Comparison of ENCODE assay signal across 29 cellular contexts in genomic region chr1:89130716-89131115, GRCh38. TPM values are rescaled to one million over a fixed set of nuclear protein-coding genes. Genes with fewer than 3 reads are reported as not detected.
DNase-seq lines count a peak whose midpoint lies in the region; ATAC-seq, FAIRE-seq and TF ChIP-seq lines count a peak whose summit lies in the region.
"Had no signal": no experiment of that assay in that cellular context is flagged by ENCODE, and none has a peak within 500 bp of the region (broad histone marks: within the 10 kb centered on the region; RNA-seq: fewer than 3 reads in every experiment).

No MANE protein-coding gene starts in this region.

- H3K4me1 Mint-ChIP-seq in CD4-positive, alpha-beta T cell (ENCODE audit: low read depth), result peaks cover 36% of the 10 kb centered on the region
- H3K4me1 Mint-ChIP-seq in astrocyte (ENCODE audit: low read depth, unreplicated experiment), result peaks cover 17% of the 10 kb centered on the region

- CTCF ChIA-PET in CD4-positive, alpha-beta T cell (lab: Charles Lee), result interaction anchor here (1.0 kb wide), 1 partner anchor 13 kb away, joined by 3 read pairs; no protein-coding TSS in a partner anchor

- no peak overlapping the region for H3K9ac ChIP-seq in astrocyte (ENCODE audit: low read length)
- H3K9ac ChIP-seq: GM23248 had no signal

- H3K79me2 ChIP-seq in astrocyte (ENCODE audit: insufficient read depth, low read length) (no peaks in the 10 kb centered on the region), osteoblast (ENCODE audit: insufficient read depth, low read length) (no peaks in the 10 kb centered on the region)

- H3K36me3 Mint-ChIP-seq in CD4-positive, alpha-beta T cell (ENCODE audit: low read depth), result peaks cover 19% of the 10 kb centered on the region
- H3K36me3 Mint-ChIP-seq in astrocyte (ENCODE audit: low read depth, unreplicated experiment), result no peaks in the 10 kb centered on the region

- H4K20me1 ChIP-seq in astrocyte (ENCODE audit: insufficient read depth, low read length) (no peaks in the 10 kb centered on the region), osteoblast (ENCODE audit: insufficient read depth, low read length) (no peaks in the 10 kb centered on the region)

- H3K9me3 Mint-ChIP-seq in CD4-positive, alpha-beta T cell, result peaks cover 3% of the 10 kb centered on the region
- H3K9me3 Mint-ChIP-seq in astrocyte (ENCODE audit: unreplicated experiment), result no peaks in the 10 kb centered on the region
- H3K9me3 Mint-ChIP-seq: HFFc6 had no signal

- intact Hi-C loops in CD4-positive, alpha-beta T cell (cut with DNase I, micrococcal nuclease), result loop anchor here in 1 of 2 experiments (5.0 kb wide), 1 partner anchor 152 kb away; no protein-coding TSS in a partner anchor

- H3K36me3 ChIP-seq in astrocyte (ENCODE audit: insufficient read depth, low read length), result no peaks in the 10 kb centered on the region
- no peaks in the 10 kb centered on the region for H3K36me3 ChIP-seq in osteoblast (ENCODE audit: insufficient read depth, low read length)
- no peaks in the 10 kb centered on the region for H3K36me3 ChIP-seq in effector memory CD4-positive, alpha-beta T cell (ENCODE audit: control insufficient read depth, insufficient read depth, low read length)
- H3K36me3 ChIP-seq: HAP-1, MG63 had no signal

- no peaks in the 10 kb centered on the region for H3K27me3 Mint-ChIP-seq in CD4-positive, alpha-beta T cell
- no peaks in the 10 kb centered on the region for H3K27me3 Mint-ChIP-seq in astrocyte (ENCODE audit: low read depth, unreplicated experiment)

- no peak for TF ChIP-seq CTCF in CD4-positive, alpha-beta T cell (IDR thresholded peaks at IDR 0.05)
- no peak for TF ChIP-seq CTCF in astrocyte (IDR thresholded peaks at IDR 0.05; ENCODE audit: insufficient read depth, low read depth, low read length)
- no peak for TF ChIP-seq CTCF in osteoblast (IDR thresholded peaks at IDR 0.05; ENCODE audit: extremely low read depth, low read depth, low read length)

- no peak overlapping the region for H3K4me3 Mint-ChIP-seq in CD4-positive, alpha-beta T cell
- no peak overlapping the region for H3K4me3 Mint-ChIP-seq in astrocyte (ENCODE audit: unreplicated experiment)
- H3K4me3 Mint-ChIP-seq: HFFc6 had no signal

- POLR2A ChIA-PET in CD4-positive, alpha-beta T cell (lab: Charles Lee), result no interaction called here

- no peak overlapping the region for H3K4me3 ChIP-seq in astrocyte (ENCODE audit: insufficient read depth, low read depth, low read length)
- no peak overlapping the region for H3K4me3 ChIP-seq in osteoblast (ENCODE audit: insufficient read depth, low read length)
- H3K4me3 ChIP-seq in effector memory CD4-positive, alpha-beta T cell (ENCODE audit: insufficient read depth, low read depth, low read length, poor library complexity, severe bottlenecking), result no peak overlapping the region
- H3K4me3 ChIP-seq: GM23248, HAP-1, MG63 had no signal

- no peaks in the 10 kb centered on the region for H3K9me3 ChIP-seq in CD4-positive, alpha-beta T cell (ENCODE audit: control insufficient read depth, low read length)
- no peaks in the 10 kb centered on the region for H3K9me3 ChIP-seq in astrocyte (ENCODE audit: insufficient read depth, low read depth, low read length)
- H3K9me3 ChIP-seq in osteoblast (ENCODE audit: low read depth, low read length), result no peaks in the 10 kb centered on the region
- H3K9me3 ChIP-seq in effector memory CD4-positive, alpha-beta T cell (ENCODE audit: control insufficient read depth, low read length), result no peaks in the 10 kb centered on the region
- H3K9me3 ChIP-seq: HAP-1, MG63 had no signal

- H3K27ac ChIP-seq in CD4-positive, alpha-beta T cell (ENCODE audit: low read depth, low read length), result no peak overlapping the region
- no peak overlapping the region for H3K27ac ChIP-seq in astrocyte (ENCODE audit: low read depth, low read length)
- no peak overlapping the region for H3K27ac ChIP-seq in osteoblast (ENCODE audit: low read depth, low read length)
- no peak overlapping the region for H3K27ac ChIP-seq in effector memory CD4-positive, alpha-beta T cell (ENCODE audit: insufficient read depth, low read length, poor library complexity, severe bottlenecking)
- H3K27ac ChIP-seq: C4-2B, GM23248, RWPE1 had no signal

- H3K4me2 ChIP-seq in astrocyte (ENCODE audit: low read length), result no peak overlapping the region
- no peak overlapping the region for H3K4me2 ChIP-seq in osteoblast (ENCODE audit: insufficient read depth, low read length)

- H3K27me3 ChIP-seq in CD4-positive, alpha-beta T cell (ENCODE audit: control insufficient read depth, insufficient read depth, low read length), result no peaks in the 10 kb centered on the region
- no peaks in the 10 kb centered on the region for H3K27me3 ChIP-seq in astrocyte (ENCODE audit: insufficient read depth, low read length)
- no peaks in the 10 kb centered on the region for H3K27me3 ChIP-seq in osteoblast (ENCODE audit: insufficient read depth, low read length)
- no peaks in the 10 kb centered on the region for H3K27me3 ChIP-seq in effector memory CD4-positive, alpha-beta T cell (replicated peaks; ENCODE audit: control insufficient read depth, insufficient read depth, low read length, poor library complexity, severe bottlenecking)
- H3K27me3 ChIP-seq: MG63 had no signal

- no peak for FAIRE-seq in astrocyte (lab: Jason Lieb, UNC)
- FAIRE-seq: GM12892, GM19239, HTR-8/SVneo had no signal

- H2AFZ ChIP-seq in astrocyte (ENCODE audit: low read depth, low read length) (no peak overlapping the region), osteoblast (ENCODE audit: low read length) (no peak overlapping the region)
- H2AFZ ChIP-seq: GM23248 had no signal

- peak overlapping the region; percentile 46 for H3K27ac Mint-ChIP-seq in CD4-positive, alpha-beta T cell
- H3K27ac Mint-ChIP-seq in astrocyte (ENCODE audit: unreplicated experiment), result no peak overlapping the region
- H3K27ac Mint-ChIP-seq: HFFc6 had no signal

- DNase-seq in CD4-positive, alpha-beta T cell, result no peak
- DNase-seq in OCI-M1 (lab: John Stamatoyannopoulos, UW), result peak; percentile 25
- DNase-seq in astrocyte (ENCODE audit: low read depth), result peak; percentile 16
- peak; percentile 23 for DNase-seq in osteoblast (ENCODE audit: insufficient read length, low spot score, missing footprints)
- DNase-seq in DMS153 (lab: John Stamatoyannopoulos, UW), result no peak
- no peak for DNase-seq in effector memory CD4-positive, alpha-beta T cell
- DNase-seq: Calu3; CD8-positive, alpha-beta memory T cell; DND-41; GM23248; HFFc6; KBM-7; MG63; NCI-H2029; NCI-H69; SHP77 had no signal

- no peaks in the 10 kb centered on the region for H3K4me1 ChIP-seq in astrocyte (ENCODE audit: insufficient read depth, low read length)
- peaks cover 12% of the 10 kb centered on the region for H3K4me1 ChIP-seq in osteoblast (ENCODE audit: insufficient read depth, low read length)
- no peaks in the 10 kb centered on the region for H3K4me1 ChIP-seq in effector memory CD4-positive, alpha-beta T cell (ENCODE audit: control insufficient read depth, insufficient read depth, low read length, poor library complexity, severe bottlenecking)
- H3K4me1 ChIP-seq: HAP-1 had no signal

- ATAC-seq in CD4-positive, alpha-beta T cell (ENCODE audit: poor library complexity), result no peak
- ATAC-seq in GM19035 (IDR thresholded peaks at IDR 0.05; ENCODE audit: unreplicated experiment) (no peak), GM19324 (IDR thresholded peaks at IDR 0.05; ENCODE audit: low FRiP score, unreplicated experiment) (no peak)
- ATAC-seq: Panc1 had no signal

RNA-seq across cellular contexts. Expression of gene GBP2, which starts 4.8 kb away (rescaled TPM):
- total RNA-seq in CD4-positive, alpha-beta T cell, result 10 to 100 TPM; 87.6 to 91.8 TPM
- 4.6 and 6.3 TPM in 2 replicates for total RNA-seq in astrocyte
- total RNA-seq in osteoblast, result 43.3 and 55.0 TPM in 2 replicates

RNA-seq across cellular contexts. Expression of gene GBP7, which starts 45.1 kb away (rescaled TPM):
- total RNA-seq in CD4-positive, alpha-beta T cell, result not detected
- not detected in 2 replicates for total RNA-seq in astrocyte
- not detected in 2 replicates for total RNA-seq in osteoblast
- total RNA-seq: A673, GM23248, HFFc6, LHCN-M2, NCI-H460, SK-MEL-5 had no signal

Comparison
In these comparisons a context has a peak if more than half of its experiments do, and no peak if none do; other contexts are left out.
1. DNase-seq: peak in OCI-M1 (single experiment), astrocyte (single experiment) and osteoblast (single experiment); none in CD4-positive, alpha-beta T cell (0 of 10), DMS153 (single experiment) and effector memory CD4-positive, alpha-beta T cell (0 of 3).